In genomic region chr20:42218566-42218965, GRCh38 we compare ENCODE assay signal across 18 cellular contexts.
A peak's percentile ranks its signal among the peaks of the same experiment; 100 is the strongest.
DNase-seq lines count a peak whose midpoint lies in the region; ATAC-seq and TF ChIP-seq lines count a peak whose summit lies in the region.
"Had no signal": no experiment of that assay in that cellular context is flagged by ENCODE, and none has a peak within 500 bp of the region (broad histone marks: within the 10 kb centered on the region; RNA-seq: fewer than 3 reads in every experiment).

No MANE protein-coding gene starts in this region.

- no peak for TF ChIP-seq CTCF in WERI-Rb-1 (IDR thresholded peaks at IDR 0.05; ENCODE audit: low read depth, low read length)

- ATAC-seq in GM18868 (IDR thresholded peaks at IDR 0.05; ENCODE audit: unreplicated experiment) (no peak), HG02840 (IDR thresholded peaks at IDR 0.05; ENCODE audit: low FRiP score, unreplicated experiment) (no peak)
- ATAC-seq: Panc1 had no signal

- peaks cover 2% of the 10 kb centered on the region for H3K9me3 ChIP-seq in WERI-Rb-1 (ENCODE audit: severe bottlenecking)

- no peak overlapping the region for H3K27ac ChIP-seq in WERI-Rb-1
- H3K27ac ChIP-seq: BLaER1 had no signal

- peak; percentile 7 for DNase-seq in Ammon's horn (ENCODE audit: low spot score)
- peak; percentile 82 for DNase-seq in DMS 273 (lab: John Stamatoyannopoulos, UW; ENCODE audit: unreplicated experiment)
- peak; percentile 27 for DNase-seq in NCI-H510A (lab: John Stamatoyannopoulos, UW)
- DNase-seq in WERI-Rb-1, result peak; percentile 22
- DNase-seq in stimulated activated CD4-positive, alpha-beta T cell treated with anti-CD3 and anti-CD28 coated beads, Interleukin-4, amount 100 ng/mL, for 1 hour, result no peak
- DNase-seq in ureter (ENCODE audit: low spot score), result no peak
- DNase-seq: CD4-positive, alpha-beta T cell; GOT3; HCEC 1CT; KG1; NCI-H1436; NCI-H187 treated with DMSO at 0.1 percent for 48 hours; NK-92 treated with Interleukin-12 subunit alpha and Interleukin-12 subunit beta, amount 100 ng/mL, for 24 hours; T-helper 1 cell had no signal

- H3K27me3 ChIP-seq in WERI-Rb-1 (ENCODE audit: insufficient read depth, low read depth, severe bottlenecking), result no peaks in the 10 kb centered on the region
- H3K27me3 ChIP-seq: BLaER1 had no signal

- no peak overlapping the region for H3K4me3 ChIP-seq in WERI-Rb-1 (ENCODE audit: low read depth, low read length)
- H3K4me3 ChIP-seq: BLaER1 had no signal

- H3K36me3 ChIP-seq in WERI-Rb-1, result no peaks in the 10 kb centered on the region
- H3K36me3 ChIP-seq: BLaER1 had no signal

Comparison
In these comparisons a context has a peak if more than half of its experiments do, and no peak if none do; other contexts are left out.
1. DNase-seq: peak in Ammon's horn (single experiment), DMS 273 (single experiment), NCI-H510A (single experiment) and WERI-Rb-1 (single experiment); none in stimulated activated CD4-positive, alpha-beta T cell treated with anti-CD3 and anti-CD28 coated beads, Interleukin-4, amount 100 ng/mL, for 1 hour (single experiment) and ureter (single experiment).